8 cellular contexts compared by ENCODE assay signal in the genomic region with DNA sequence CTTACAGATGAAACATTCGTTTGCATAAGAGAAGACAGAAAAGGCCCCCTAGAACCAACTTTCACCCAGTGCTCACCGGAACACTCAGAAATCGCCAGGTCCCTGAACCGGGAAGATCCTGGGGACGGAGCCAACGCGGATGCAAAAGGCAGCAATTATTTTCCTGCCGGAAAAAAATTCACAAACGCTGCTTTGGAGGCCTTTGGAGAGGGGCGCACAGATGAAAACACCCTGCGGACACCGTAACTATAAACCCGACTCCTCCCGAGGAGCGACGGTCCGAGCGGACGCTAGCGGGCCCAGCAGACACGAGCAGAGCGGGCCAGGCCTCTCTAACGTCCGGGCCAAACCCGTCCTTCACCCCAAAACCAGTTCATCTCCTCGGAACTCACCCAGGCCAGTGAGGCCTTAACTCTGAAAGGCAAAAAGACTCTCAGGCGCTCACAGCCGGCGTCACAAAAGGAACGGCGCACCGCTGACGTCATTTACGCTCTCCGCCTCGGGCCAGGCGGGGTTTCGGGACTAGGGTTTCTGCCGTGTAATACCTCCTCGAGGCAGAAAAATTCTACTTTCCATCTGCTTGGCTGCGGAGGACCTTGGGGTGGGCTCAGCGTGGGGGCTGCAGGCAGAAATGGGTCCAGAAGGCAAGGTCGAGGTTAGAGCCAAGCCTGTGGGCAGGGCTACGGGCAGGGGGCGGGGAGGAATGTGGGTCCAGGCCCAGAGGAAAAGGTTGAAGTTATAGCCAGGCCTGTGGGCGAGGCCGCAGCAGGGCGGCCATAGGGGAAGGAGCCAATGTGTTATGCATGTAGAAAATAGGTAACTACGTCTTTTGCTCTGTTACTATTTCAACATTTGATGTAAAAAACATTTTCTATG.
DNase-seq lines count a peak whose midpoint lies in the region; ATAC-seq and TF ChIP-seq lines count a peak whose summit lies in the region.

ZNF426 (minus strand) TSS at position 463 of the 876 bp plus-strand sequence. CDS start 2,413 bp downstream, outside the sequence.

- no peaks in the 10 kb centered on the region for H3K27me3 Mint-ChIP-seq in dendritic cell treated with granulocyte-macrophage colony-stimulating factor and Interleukin-4, amounts not matched to agents 40 ng/mL and 50 ng/mL, for 4 days

- intact Hi-C loops in dendritic cell treated with granulocyte-macrophage colony-stimulating factor and Interleukin-4, amounts not matched to agents 40 ng/mL and 50 ng/mL, for 4 days (cut with micrococcal nuclease): loop anchor here (5.0 kb wide), 2 partner anchors 44 to 84 kb away; partner anchors contain the start of genes ZNF121 and ZNF561

- DNase-seq in GM12865 (ENCODE audit: low read depth) (peak; percentile 86), NCI-H524 treated with DMSO at 0.1 percent for 48 hours (lab: John Stamatoyannopoulos, UW) (peak; percentile 33), left kidney (ENCODE audit: low read depth, low spot score) (peak; percentile 97), RKO (ENCODE audit: low spot score) (no peak)
- peak; percentile 80 to 81 for DNase-seq in activated CD4-positive, alpha-beta T cell treated with anti-CD3 and anti-CD28 coated beads, Interleukin-2, amount 50 U/mL, for 24 hours (ENCODE audit: low read depth in 1 of 2, low spot score in 1 of 2)
- DNase-seq in stimulated activated CD4-positive, alpha-beta T cell treated with anti-CD3 and anti-CD28 coated beads, Interleukin-1b, Interleukin-23, amount 100 ng/mL, for 4 hours (ENCODE audit: low read depth in 2 of 2): peak; percentile 70 to 79

- H3K4me3 Mint-ChIP-seq in dendritic cell treated with granulocyte-macrophage colony-stimulating factor and Interleukin-4, amounts not matched to agents 40 ng/mL and 50 ng/mL, for 4 days: peak within 1 kb of the TSS; percentile 93

- no peaks in the 10 kb centered on the region for H3K4me1 Mint-ChIP-seq in dendritic cell treated with granulocyte-macrophage colony-stimulating factor and Interleukin-4, amounts not matched to agents 40 ng/mL and 50 ng/mL, for 4 days (ENCODE audit: low read depth)

- H3K36me3 Mint-ChIP-seq in dendritic cell treated with granulocyte-macrophage colony-stimulating factor and Interleukin-4, amounts not matched to agents 40 ng/mL and 50 ng/mL, for 4 days (ENCODE audit: low read depth): peaks cover 53% of the 10 kb centered on the region

- no peak for TF ChIP-seq CTCF in GM12865 (IDR thresholded peaks at IDR 0.05; ENCODE audit: insufficient read depth, low read depth, low read length, missing control alignments)

- peak within 1 kb of the TSS; percentile 99 for H3K27ac Mint-ChIP-seq in dendritic cell treated with granulocyte-macrophage colony-stimulating factor and Interleukin-4, amounts not matched to agents 40 ng/mL and 50 ng/mL, for 4 days

- H3K9me3 Mint-ChIP-seq in dendritic cell treated with granulocyte-macrophage colony-stimulating factor and Interleukin-4, amounts not matched to agents 40 ng/mL and 50 ng/mL, for 4 days: peaks cover 42% of the 10 kb centered on the region

- peak within 1 kb of the TSS; percentile 84 for H3K4me3 ChIP-seq in GM12865 (ENCODE audit: low read depth, low read length)

- ATAC-seq in HG03108 (IDR thresholded peaks at IDR 0.05; ENCODE audit: unreplicated experiment): peak; percentile 54
